Comparison of ENCODE assay signal across 22 cellular contexts in the genomic region with DNA sequence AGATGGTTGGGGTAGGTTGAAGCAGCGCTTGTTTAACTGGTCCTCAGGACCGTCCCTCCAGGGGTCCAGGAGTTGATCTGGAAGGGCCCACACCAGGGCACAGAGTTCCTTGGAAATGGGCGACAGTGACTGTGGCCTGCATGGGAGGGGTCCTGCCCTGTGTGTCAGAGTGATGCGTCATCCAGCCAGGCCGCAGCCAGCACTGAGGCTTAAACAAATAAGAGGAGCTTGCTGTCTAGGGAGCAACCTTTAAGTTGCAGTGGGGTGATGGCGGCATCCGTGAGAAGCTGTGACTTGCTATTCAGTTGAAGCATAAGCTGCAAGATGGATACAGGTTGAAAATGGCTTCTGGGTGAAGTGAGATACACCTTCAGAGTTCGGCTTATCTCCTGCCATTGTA.
"Had no signal": no experiment of that assay in that cellular context is flagged by ENCODE, and none has a peak within 500 bp of the region (broad histone marks: within the 10 kb centered on the region; RNA-seq: fewer than 3 reads in every experiment).

No MANE protein-coding gene starts in this region.

- H3K27ac Mint-ChIP-seq: activated B cell treated with CpG ODN at 0.5 μM for 24 hours; activated CD4-positive, alpha-beta memory T cell treated with anti-CD3 and anti-CD28 coated beads for 36 hours; activated T-helper 1 cell treated with anti-CD3 and anti-CD28 coated beads, Interleukin-12 subunit alpha, Interleukin-12 subunit beta, Interleukin-2, Interleukin-4 antibody, amounts not matched to agents 30 ng/mL and 10 ng/mL and 1 ng/mL, durations not matched to agents 14 hours and 24 hours and 36 hours; mesothelial cell of epicardium; nephron; T-helper 2 cell treated with Interferon-gamma antibody and Interleukin-4, amounts not matched to agents 5 μg/mL and 100 μg/mL, for 36 hours had no signal

- ATAC-seq: foreskin keratinocyte, left lobe of liver had no signal

- H3K9me3 Mint-ChIP-seq: activated B cell treated with CpG ODN at 0.5 μM for 24 hours; activated CD4-positive, alpha-beta memory T cell treated with anti-CD3 and anti-CD28 coated beads for 36 hours; activated naive CD8-positive, alpha-beta T cell treated with anti-CD3 and anti-CD28 coated beads for 36 hours; activated T-helper 1 cell treated with anti-CD3 and anti-CD28 coated beads, Interleukin-12 subunit alpha, Interleukin-12 subunit beta, Interleukin-2, Interleukin-4 antibody, amounts not matched to agents 30 ng/mL and 10 ng/mL and 1 ng/mL, durations not matched to agents 14 hours and 24 hours and 36 hours; mesothelial cell of epicardium; nephron; T-helper 2 cell treated with Interferon-gamma antibody and Interleukin-4, amounts not matched to agents 5 μg/mL and 100 μg/mL, for 36 hours had no signal

- DNase-seq: activated B cell treated with CpG ODN at 0.5 μM for 24 hours; activated CD4-positive, alpha-beta memory T cell treated with anti-CD3 and anti-CD28 coated beads for 36 hours; activated CD4-positive, alpha-beta T cell treated with anti-CD3 and anti-CD28 coated beads for 4 hours; activated gamma-delta T cell treated with Interleukin-2 at 50 U/mL for 16 hours; activated naive CD8-positive, alpha-beta T cell treated with anti-CD3 and anti-CD28 coated beads for 36 hours; activated T-cell treated with anti-CD3 and anti-CD28 coated beads for 4 hours; amygdala; foreskin keratinocyte; hypothalamus; kidney; sigmoid colon; stimulated activated CD4-positive, alpha-beta T cell treated with anti-CD3 and anti-CD28 coated beads, Interleukin-12 subunit alpha, Interleukin-12 subunit beta, amount 100 ng/mL, for 4 hours; stimulated activated CD4-positive, alpha-beta T cell treated with anti-CD3 and anti-CD28 coated beads, Interleukin-1b, Interleukin-23, amount 100 ng/mL, for 48 hours; stimulated activated CD8-positive, alpha-beta memory T cell treated with anti-CD3 and anti-CD28 coated beads, Interleukin-4, amount 100 ng/mL, for 48 hours; stimulated activated naive CD4-positive, alpha-beta T cell; thyroid gland had no signal

- H3K4me3 ChIP-seq: lung, sigmoid colon, thyroid gland had no signal

- H3K27me3 ChIP-seq: foreskin keratinocyte, sigmoid colon, thyroid gland had no signal

- FAIRE-seq: kidney had no signal
